ENCODE assay signal across 35 cellular contexts in the genomic region with DNA sequence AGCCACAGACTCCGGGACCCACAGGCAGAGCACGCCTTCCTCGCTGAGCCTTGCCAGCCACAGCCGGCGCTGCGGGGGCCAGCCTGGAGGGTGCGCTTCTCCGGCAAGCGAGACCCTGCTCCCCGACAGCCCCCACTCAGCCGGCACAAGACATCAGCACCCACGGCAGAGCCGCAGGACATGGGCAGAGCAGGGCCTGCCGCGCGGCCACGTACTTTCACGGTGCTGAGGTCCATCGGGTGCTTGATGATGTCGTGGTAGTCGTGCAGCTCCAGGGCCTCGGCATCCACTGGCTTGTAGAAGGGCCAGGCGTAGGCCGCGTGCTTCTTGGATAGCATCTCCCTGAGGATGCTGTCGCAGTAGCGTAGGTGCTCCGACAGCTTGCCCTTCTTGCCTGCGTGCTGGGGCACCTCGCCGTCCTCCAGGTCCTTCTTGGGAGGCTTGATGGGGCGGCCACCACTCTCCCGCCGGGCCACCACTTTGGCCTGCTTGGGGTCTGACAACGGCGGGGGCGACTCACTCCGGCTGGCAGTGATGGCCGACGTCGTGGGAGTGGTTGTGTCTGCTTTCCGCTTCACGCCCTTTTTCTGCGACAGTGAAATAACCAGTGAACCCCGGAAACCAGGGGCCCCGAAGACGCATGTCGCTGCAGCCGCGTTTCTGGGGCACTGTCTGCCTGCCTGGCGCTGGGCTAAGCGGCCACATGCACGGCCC.
"Had no signal": no experiment of that assay in that cellular context is flagged by ENCODE, and none has a peak within 500 bp of the region (broad histone marks: within the 10 kb centered on the region; RNA-seq: fewer than 3 reads in every experiment).

No MANE protein-coding gene starts in this region.

- H3K4me1 Mint-ChIP-seq: activated CD4-positive, alpha-beta memory T cell treated with anti-CD3 and anti-CD28 coated beads, Interleukin-2, amount 10 ng/mL, durations not matched to agents 7 days and 5 days; activated CD8-positive, alpha-beta memory T cell treated with anti-CD3 and anti-CD28 coated beads, Interleukin-2, amount 10 ng/mL, durations not matched to agents 7 days and 5 days; activated naive CD4-positive, alpha-beta T cell treated with anti-CD3 and anti-CD28 coated beads, Interleukin-2, amount 10 ng/mL, durations not matched to agents 7 days and 5 days; activated naive CD8-positive, alpha-beta T cell treated with anti-CD3 and anti-CD28 coated beads, Interleukin-2, amount 50 U/mL, for 24 hours; brain had no signal

- DNase-seq: activated CD4-positive, alpha-beta memory T cell treated with anti-CD3 and anti-CD28 coated beads, Interleukin-2, amount 10 ng/mL, durations not matched to agents 7 days and 5 days; activated CD4-positive, alpha-beta T cell treated with anti-CD3 and anti-CD28 coated beads for 1 hour; activated CD4-positive, alpha-beta T cell treated with anti-CD3 and anti-CD28 coated beads for 48 hours; activated CD4-positive, CD25-positive, alpha-beta regulatory T cell; activated CD8-positive, alpha-beta memory T cell treated with anti-CD3 and anti-CD28 coated beads for 24 hours; activated CD8-positive, alpha-beta memory T cell treated with anti-CD3 and anti-CD28 coated beads, Interleukin-2, amount 10 ng/mL, durations not matched to agents 7 days and 5 days; activated CD8-positive, alpha-beta memory T cell treated with anti-CD3 and anti-CD28 coated beads, Interleukin-2, amount 50 U/mL, for 48 hours; activated effector memory CD4-positive, alpha-beta T cell treated with Interleukin-2 at 50 U/mL for 16 hours; activated naive CD4-positive, alpha-beta T cell treated with anti-CD3 and anti-CD28 coated beads, Interleukin-2, amount 10 ng/mL, durations not matched to agents 7 days and 5 days; activated naive CD8-positive, alpha-beta T cell treated with anti-CD3 and anti-CD28 coated beads, Interleukin-2, amount 50 U/mL, for 24 hours; activated T-cell treated with anti-CD3 and anti-CD28 coated beads, Interleukin-2, amount 50 U/mL, for 48 hours; MM.1S; MV-4-11; NCI-H1092; NCI-H1417; NCI-H146; NCI-H187; NCI-H2029 treated with DMSO at 0.1 percent for 48 hours; NCI-H2107; NCI-H2171; NCI-H510A; NCI-H526; NCI-H748 treated with DMSO at 0.1 percent for 48 hours; NK-92 treated with Interleukin-12 subunit alpha and Interleukin-12 subunit beta, amount 100 ng/mL, for 24 hours; PC-9; SHP77; SJCRH30; T1000; WERI-Rb-1 had no signal

- H3K27ac Mint-ChIP-seq: activated CD4-positive, alpha-beta memory T cell treated with anti-CD3 and anti-CD28 coated beads, Interleukin-2, amount 10 ng/mL, durations not matched to agents 7 days and 5 days; activated naive CD4-positive, alpha-beta T cell treated with anti-CD3 and anti-CD28 coated beads, Interleukin-2, amount 10 ng/mL, durations not matched to agents 7 days and 5 days; activated naive CD8-positive, alpha-beta T cell; activated naive CD8-positive, alpha-beta T cell treated with anti-CD3 and anti-CD28 coated beads, Interleukin-2, amount 50 U/mL, for 24 hours had no signal

- H3K4me3 ChIP-seq: PC-9, SJCRH30, SK-N-MC had no signal

- H3K27ac ChIP-seq: KMS-11, PC-9, SJCRH30, SK-N-MC, WERI-Rb-1 had no signal

- H3K4me3 Mint-ChIP-seq: activated CD4-positive, alpha-beta memory T cell treated with anti-CD3 and anti-CD28 coated beads, Interleukin-2, amount 10 ng/mL, durations not matched to agents 7 days and 5 days; activated CD8-positive, alpha-beta memory T cell treated with anti-CD3 and anti-CD28 coated beads, Interleukin-2, amount 10 ng/mL, durations not matched to agents 7 days and 5 days; activated naive CD4-positive, alpha-beta T cell treated with anti-CD3 and anti-CD28 coated beads, Interleukin-2, amount 10 ng/mL, durations not matched to agents 7 days and 5 days; activated naive CD8-positive, alpha-beta T cell; activated naive CD8-positive, alpha-beta T cell treated with anti-CD3 and anti-CD28 coated beads, Interleukin-2, amount 50 U/mL, for 24 hours; brain had no signal

- H3K9me3 Mint-ChIP-seq: activated CD4-positive, alpha-beta memory T cell treated with anti-CD3 and anti-CD28 coated beads, Interleukin-2, amount 10 ng/mL, durations not matched to agents 7 days and 5 days; activated naive CD4-positive, alpha-beta T cell treated with anti-CD3 and anti-CD28 coated beads, Interleukin-2, amount 10 ng/mL, durations not matched to agents 7 days and 5 days; activated naive CD8-positive, alpha-beta T cell treated with anti-CD3 and anti-CD28 coated beads, Interleukin-2, amount 50 U/mL, for 24 hours; brain had no signal

- ATAC-seq: activated CD8-positive, alpha-beta memory T cell treated with anti-CD3 and anti-CD28 coated beads, Interleukin-2, amount 10 ng/mL, durations not matched to agents 7 days and 5 days; activated naive CD8-positive, alpha-beta T cell treated with anti-CD3 and anti-CD28 coated beads, Interleukin-2, amount 50 U/mL, for 24 hours had no signal

- H3K9me3 ChIP-seq: SJCRH30 had no signal

- FAIRE-seq: bronchial epithelial cell, RCC 7860 had no signal

- H3K27me3 ChIP-seq: SJCRH30 had no signal

- H3K27me3 Mint-ChIP-seq: activated CD4-positive, alpha-beta memory T cell treated with anti-CD3 and anti-CD28 coated beads, Interleukin-2, amount 10 ng/mL, durations not matched to agents 7 days and 5 days; activated CD8-positive, alpha-beta memory T cell treated with anti-CD3 and anti-CD28 coated beads, Interleukin-2, amount 10 ng/mL, durations not matched to agents 7 days and 5 days; activated naive CD4-positive, alpha-beta T cell treated with anti-CD3 and anti-CD28 coated beads, Interleukin-2, amount 10 ng/mL, durations not matched to agents 7 days and 5 days; activated naive CD8-positive, alpha-beta T cell; activated naive CD8-positive, alpha-beta T cell treated with anti-CD3 and anti-CD28 coated beads, Interleukin-2, amount 50 U/mL, for 24 hours; brain had no signal

- H3K9ac ChIP-seq: KMS-11 had no signal
